ENCODE assay signal across 25 cellular contexts in genomic region chr21:46128983-46129571, GRCh38. TPM values are rescaled to one million over a fixed set of nuclear protein-coding genes. Genes with fewer than 3 reads are reported as not detected.
A peak's percentile ranks its signal among the peaks of the same experiment; 100 is the strongest.
DNase-seq lines count a peak whose midpoint lies in the region; ATAC-seq and TF ChIP-seq lines count a peak whose summit lies in the region.
"Had no signal": no experiment of that assay in that cellular context is flagged by ENCODE, and none has a peak within 500 bp of the region (broad histone marks: within the 10 kb centered on the region; RNA-seq: fewer than 3 reads in every experiment).

No MANE protein-coding gene starts in this region.

- H3K27me3 ChIP-seq in gastroesophageal sphincter, result no peaks in the 10 kb centered on the region
- H3K27me3 ChIP-seq in osteoblast (ENCODE audit: insufficient read depth, low read length), result no peaks in the 10 kb centered on the region
- H3K27me3 ChIP-seq: upper lobe of left lung had no signal

- H3K27ac ChIP-seq in gastroesophageal sphincter (peak overlapping the region in 3 of 4 donors; percentile 48 to 69 (median 61)), osteoblast (ENCODE audit: low read depth, low read length) (no peak overlapping the region)
- H3K27ac ChIP-seq: upper lobe of left lung had no signal

- no peaks in the 10 kb centered on the region for H3K36me3 Mint-ChIP-seq in CD14-positive monocyte
- H3K36me3 Mint-ChIP-seq in immature natural killer cell, result no peaks in the 10 kb centered on the region
- H3K36me3 Mint-ChIP-seq: activated naive CD8-positive, alpha-beta T cell; naive B cell; T-cell had no signal

- no peak overlapping the region for H3K4me2 ChIP-seq in osteoblast (ENCODE audit: insufficient read depth, low read length)

- WGBS in gastroesophageal sphincter (ENCODE audit: low coverage in 1 of 2), 2 donors, result 40 to 86% methylated on average over 1 to 15 of the region's 41 CpGs

- H3K9me3 ChIP-seq in gastroesophageal sphincter (no peaks in the 10 kb centered on the region), osteoblast (ENCODE audit: low read depth, low read length) (no peaks in the 10 kb centered on the region)
- H3K9me3 ChIP-seq: HAP-1, upper lobe of left lung had no signal

- TF ChIP-seq POLR2A in gastroesophageal sphincter (IDR thresholded peaks at IDR 0.05), result no peak

- TF ChIP-seq EP300 in gastroesophageal sphincter (IDR thresholded peaks at IDR 0.05), result no peak

- TF ChIP-seq CTCF in CD14-positive monocyte (IDR thresholded peaks at IDR 0.05) (no peak), gastroesophageal sphincter (IDR thresholded peaks at IDR 0.05) (no peak), osteoblast (IDR thresholded peaks at IDR 0.05; ENCODE audit: extremely low read depth, low read depth, low read length) (no peak)

- ATAC-seq in gastroesophageal sphincter, result no peak
- ATAC-seq in HG03520 (IDR thresholded peaks at IDR 0.05; ENCODE audit: unreplicated experiment), result no peak
- ATAC-seq in HG02571 (IDR thresholded peaks at IDR 0.05; ENCODE audit: unreplicated experiment), result no peak
- ATAC-seq: activated T-helper 17 cell treated with anti-CD3 and anti-CD28 coated beads, Interleukin-2, amount 50 U/mL, for 72 hours; T-cell had no signal

- no peak overlapping the region for H3K4me3 Mint-ChIP-seq in CD14-positive monocyte
- H3K4me3 Mint-ChIP-seq in immature natural killer cell, result no peak overlapping the region
- H3K4me3 Mint-ChIP-seq: activated naive CD8-positive, alpha-beta T cell; activated T-helper 17 cell treated with anti-CD3 and anti-CD28 coated beads, Interleukin-2, amount 50 U/mL, for 72 hours; B cell; naive B cell; T-cell had no signal

- H3K4me1 ChIP-seq in gastroesophageal sphincter, result peaks cover 0 to 21% (median 0%) of the 10 kb centered on the region in 3 donors
- no peaks in the 10 kb centered on the region for H3K4me1 ChIP-seq in osteoblast (ENCODE audit: insufficient read depth, low read length)
- H3K4me1 ChIP-seq: HAP-1, upper lobe of left lung had no signal

- no peak overlapping the region for H2AFZ ChIP-seq in osteoblast (ENCODE audit: low read length)

- peaks cover 29% of the 10 kb centered on the region for H3K79me2 ChIP-seq in osteoblast (ENCODE audit: insufficient read depth, low read length)

- DNase-seq in CD14-positive monocyte (ENCODE audit: low spot score) (peak; percentile 46), islet precursor cell (peak; percentile 47), osteoblast (ENCODE audit: insufficient read length, low spot score, missing footprints) (peak; percentile 56), LoVo (ENCODE audit: low spot score) (no peak), immature natural killer cell (no peak)
- DNase-seq: activated CD4-positive, alpha-beta T cell treated with anti-CD3 and anti-CD28 coated beads for 48 hours; effector CD4-positive, alpha-beta T cell; naive B cell; NCI-H1436; NCI-H2171; NCI-H69; SHP77; stimulated activated CD4-positive, alpha-beta T cell treated with anti-CD3 and anti-CD28 coated beads, Interleukin-4, amount 100 ng/mL, for 4 hours; T-cell had no signal

- H3K4me1 Mint-ChIP-seq in CD14-positive monocyte (no peaks in the 10 kb centered on the region), immature natural killer cell (no peaks in the 10 kb centered on the region)
- H3K4me1 Mint-ChIP-seq: activated T-helper 17 cell treated with anti-CD3 and anti-CD28 coated beads, Interleukin-2, amount 50 U/mL, for 72 hours; B cell; T-cell had no signal

- H3K4me3 ChIP-seq in gastroesophageal sphincter (no peak overlapping the region), osteoblast (ENCODE audit: insufficient read depth, low read length) (no peak overlapping the region)
- H3K4me3 ChIP-seq: HAP-1, upper lobe of left lung had no signal

- intact Hi-C loops in CD14-positive monocyte (cut with micrococcal nuclease), result no loop called here

- peaks cover 59% of the 10 kb centered on the region for H4K20me1 ChIP-seq in osteoblast (ENCODE audit: insufficient read depth, low read length)

- H3K9me3 Mint-ChIP-seq in CD14-positive monocyte, result peaks cover 0 to 8% (median 0%) of the 10 kb centered on the region in 7 donors
- H3K9me3 Mint-ChIP-seq in immature natural killer cell, result no peaks in the 10 kb centered on the region
- H3K9me3 Mint-ChIP-seq: activated T-helper 17 cell treated with anti-CD3 and anti-CD28 coated beads, Interleukin-2, amount 50 U/mL, for 72 hours; T-cell had no signal

- H3K27ac Mint-ChIP-seq in CD14-positive monocyte, result no peak overlapping the region
- H3K27ac Mint-ChIP-seq in immature natural killer cell, result peak overlapping the region in 1 of 6 donors; percentile 69
- H3K27ac Mint-ChIP-seq: activated naive CD8-positive, alpha-beta T cell; activated T-helper 17 cell treated with anti-CD3 and anti-CD28 coated beads, Interleukin-2, amount 50 U/mL, for 72 hours; B cell; naive B cell; T-cell had no signal

- H3K36me3 ChIP-seq in gastroesophageal sphincter (peaks cover 0 to 67% of the 10 kb centered on the region in 2 donors), osteoblast (ENCODE audit: insufficient read depth, low read length) (peaks cover 76% of the 10 kb centered on the region)
- H3K36me3 ChIP-seq: HAP-1 had no signal

- H3K27me3 Mint-ChIP-seq in CD14-positive monocyte (ENCODE audit: low read depth in 3 of 3) (peaks cover 0 to 5% (median 0%) of the 10 kb centered on the region in 3 donors), immature natural killer cell (ENCODE audit: low read depth in 3 of 3) (peaks cover 0 to 6% (median under 1%) of the 10 kb centered on the region in 3 donors)
- H3K27me3 Mint-ChIP-seq: activated naive CD8-positive, alpha-beta T cell; activated T-helper 17 cell treated with anti-CD3 and anti-CD28 coated beads, Interleukin-2, amount 50 U/mL, for 72 hours; B cell; naive B cell; T-cell had no signal

RNA-seq across cellular contexts. Expression of gene FTCD, which starts 26.3 kb away (rescaled TPM):
- not detected for polyA plus RNA-seq in CD14-positive monocyte
- 1 to 10 TPM in 1 of 4 donors, under 1 TPM in 1, not detected in 2; 0.31 to 1.5 TPM for total RNA-seq in gastroesophageal sphincter
- 0.29 and 0.36 TPM in 2 replicates for total RNA-seq in osteoblast
- not detected for polyA plus RNA-seq in immature natural killer cell
- total RNA-seq: lung microvascular endothelial cell, M059J had no signal

RNA-seq across cellular contexts. Expression of gene COL6A2, which starts 31.2 kb away (rescaled TPM):
- polyA plus RNA-seq in CD14-positive monocyte, result not detected
- total RNA-seq in gastroesophageal sphincter, result 1,000 to 10,000 TPM in 3 of 4 donors, 100 to 1,000 TPM in 1; 720 to 1,286 (median 1,215) TPM
- total RNA-seq in osteoblast, result 1,184 and 1,265 TPM in 2 replicates
- 10 to 100 TPM in 2 of 3 donors, 1 to 10 TPM in 1; 4.4 to 46.6 (median 30.6) TPM for polyA plus RNA-seq in immature natural killer cell
- total RNA-seq: OCI-LY7 had no signal

RNA-seq across cellular contexts. Expression of gene SPATC1L, which starts 55.2 kb away (rescaled TPM):
- polyA plus RNA-seq in CD14-positive monocyte (1 to 10 TPM; 3.3 to 5.8 TPM), immature natural killer cell (10 to 100 TPM in 1 of 3 donors, 1 to 10 TPM in 2; 6.2 to 10.8 (median 9.4) TPM)
- total RNA-seq in gastroesophageal sphincter (10 to 100 TPM in 1 of 4 donors, 1 to 10 TPM in 2, under 1 TPM in 1; 0.54 to 20.4 (median 7.9) TPM), osteoblast (3.2 and 6.9 TPM in 2 replicates)

Comparison
In these comparisons a context has a peak if more than half of its experiments do, and no peak if none do; other contexts are left out.
1. DNase-seq: peak in CD14-positive monocyte (single experiment), islet precursor cell (single experiment) and osteoblast (single experiment); none in LoVo (single experiment) and immature natural killer cell (0 of 3).